ENCODE assay signal across 8 cellular contexts in the genomic region with DNA sequence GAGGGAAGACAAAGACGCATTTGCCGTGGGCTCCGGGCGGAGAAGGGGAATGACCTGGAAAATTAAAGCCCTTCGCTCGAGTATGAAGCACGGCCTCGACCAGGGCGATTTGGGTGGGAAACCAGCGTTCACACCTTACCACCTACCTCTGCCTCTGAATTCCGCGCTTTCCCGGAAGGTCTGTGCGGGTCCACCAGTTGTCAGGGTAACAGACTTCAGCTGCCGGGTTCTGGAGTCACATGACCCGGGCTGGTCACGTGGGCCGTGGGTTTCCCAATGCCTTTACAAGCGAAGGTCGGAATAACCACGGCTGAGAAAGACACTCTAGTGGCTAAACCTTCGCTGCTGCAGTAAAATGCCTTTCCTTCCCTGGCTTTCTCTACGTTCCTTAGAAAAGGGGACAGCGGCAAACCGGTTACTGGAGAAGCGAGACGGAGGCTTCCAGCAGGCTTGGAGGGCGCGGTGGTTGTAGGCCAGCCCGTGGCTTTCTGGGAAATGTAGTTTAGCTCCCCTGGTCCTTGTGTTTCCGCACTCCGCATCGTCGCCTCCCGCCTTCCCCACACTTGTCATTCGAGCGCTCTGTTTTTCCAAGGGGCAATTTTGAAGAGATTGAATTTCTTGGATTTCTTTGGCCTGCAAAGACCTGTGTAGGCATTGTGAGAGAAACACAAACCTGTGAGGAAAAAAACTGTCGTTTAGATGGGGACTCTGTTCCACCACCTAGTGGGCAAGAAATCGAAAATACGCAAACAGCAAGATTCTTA. TPM values are rescaled to one million over a fixed set of nuclear protein-coding genes. Genes with fewer than 3 reads are reported as not detected.
DNase-seq lines count a peak whose midpoint lies in the region; ATAC-seq and TF ChIP-seq lines count a peak whose summit lies in the region.

A gene with protein sequence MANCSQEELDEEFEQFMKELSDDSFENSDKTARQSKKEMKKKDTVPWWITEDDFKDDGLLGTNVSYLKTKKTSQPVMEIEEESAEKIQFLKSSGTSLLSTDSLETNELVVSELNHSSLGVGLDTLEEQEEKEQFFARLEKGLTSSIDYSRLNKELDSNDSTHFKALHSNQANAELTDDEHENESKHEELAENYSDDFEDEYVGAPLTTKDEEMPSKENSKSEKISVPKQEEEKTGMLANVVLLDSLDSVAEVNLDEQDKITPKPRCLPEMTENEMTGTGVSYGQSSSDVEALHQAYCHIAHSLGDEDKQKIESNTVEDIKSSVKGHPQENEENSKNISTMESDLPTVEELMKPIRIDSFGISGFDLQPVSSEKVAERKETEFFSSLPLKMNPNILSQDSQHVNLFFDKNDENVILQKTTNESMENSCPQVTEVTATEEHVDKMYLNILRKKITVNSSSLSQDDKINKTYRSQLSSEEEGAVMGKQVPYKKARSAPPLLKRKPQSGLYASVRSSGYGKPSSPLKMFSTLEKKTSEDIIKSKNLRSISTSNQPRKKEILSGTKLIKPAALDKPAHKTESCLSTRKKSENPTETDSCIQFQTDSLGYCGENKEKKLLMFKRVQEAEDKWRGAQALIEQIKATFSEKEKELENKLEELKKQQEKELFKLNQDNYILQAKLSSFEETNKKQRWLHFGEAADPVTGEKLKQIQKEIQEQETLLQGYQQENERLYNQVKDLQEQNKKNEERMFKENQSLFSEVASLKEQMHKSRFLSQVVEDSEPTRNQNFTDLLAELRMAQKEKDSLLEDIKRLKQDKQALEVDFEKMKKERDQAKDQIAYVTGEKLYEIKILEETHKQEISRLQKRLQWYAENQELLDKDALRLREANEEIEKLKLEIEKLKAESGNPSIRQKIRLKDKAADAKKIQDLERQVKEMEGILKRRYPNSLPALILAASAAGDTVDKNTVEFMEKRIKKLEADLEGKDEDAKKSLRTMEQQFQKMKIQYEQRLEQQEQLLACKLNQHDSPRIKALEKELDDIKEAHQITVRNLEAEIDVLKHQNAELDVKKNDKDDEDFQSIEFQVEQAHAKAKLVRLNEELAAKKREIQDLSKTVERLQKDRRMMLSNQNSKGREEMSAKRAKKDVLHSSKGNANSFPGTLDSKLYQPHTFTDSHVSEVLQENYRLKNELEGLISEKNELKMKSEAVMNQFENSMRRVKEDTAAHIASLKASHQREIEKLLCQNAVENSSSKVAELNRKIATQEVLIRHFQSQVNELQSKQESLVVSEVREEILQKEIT (N-terminal part only) (minus strand): TSS at position 210 of the 764 bp plus-strand sequence. CDS start 1,250 bp downstream, outside the sequence.

- peak; percentile 99 for ATAC-seq in HG02763 (IDR thresholded peaks at IDR 0.05; ENCODE audit: unreplicated experiment)
- ATAC-seq in left ventricle myocardium superior, result peak; percentile 99

- TF ChIP-seq CTCF in GM12874 (IDR thresholded peaks at IDR 0.05; ENCODE audit: insufficient read depth, low read depth, low read length) (peak; percentile 61), prostate gland (IDR thresholded peaks at IDR 0.05) (peak; percentile 46 to 79 (median 67))

- H3K36me3 ChIP-seq in prostate gland, result no peaks in the 10 kb centered on the region
- no peaks in the 10 kb centered on the region for H3K36me3 ChIP-seq in urinary bladder (ENCODE audit: insufficient read depth)

- peak; percentile 89 to 99 (median 97) for DNase-seq in NCI-H1417 (lab: John Stamatoyannopoulos, UW)
- DNase-seq in SW 1271 (lab: John Stamatoyannopoulos, UW), result peak; percentile 65 to 87
- peak; percentile 83 for DNase-seq in amniotic epithelial cell (ENCODE audit: low read depth)
- peak; percentile 96 for DNase-seq in left ventricle myocardium superior
- peak; percentile 93 for DNase-seq in prostate gland (ENCODE audit: low spot score)

- TF ChIP-seq POLR2A in prostate gland (IDR thresholded peaks at IDR 0.05), result no peak

- intact Hi-C loops in left ventricle myocardium superior (cut with micrococcal nuclease) (no loop called here), prostate gland (cut with DNase I) (no loop called here)

- no peaks in the 10 kb centered on the region for H3K27me3 ChIP-seq in prostate gland (replicated peaks; ENCODE audit: insufficient read depth)

- H3K27ac ChIP-seq in prostate gland (peak within 1 kb of the TSS; percentile 83 to 85), urinary bladder (ENCODE audit: low read depth) (peak within 1 kb of the TSS; percentile 86)

- H3K4me3 ChIP-seq in prostate gland (peak within 1 kb of the TSS; percentile 63 to 71), urinary bladder (ENCODE audit: low read depth, low read length) (peak within 1 kb of the TSS; percentile 62)

- H3K9me3 ChIP-seq in prostate gland, result no peaks in the 10 kb centered on the region

- H3K4me1 ChIP-seq in prostate gland (replicated peaks) (no peaks in the 10 kb centered on the region), urinary bladder (ENCODE audit: insufficient read depth) (no peaks in the 10 kb centered on the region)

- WGBS in prostate gland, result under 1% methylated on average over 40 of the region's 40 CpGs
- under 1% methylated on average over 40 of the region's 40 CpGs for WGBS in urinary bladder

RNA-seq across cellular contexts. Expression of the gene that starts here (rescaled TPM):
- total RNA-seq in left ventricle myocardium superior (3.3 TPM), prostate gland (10 to 100 TPM in 1 of 2 donors, 1 to 10 TPM in 1; 4.5 to 13.1 TPM), urinary bladder (29.0 TPM)
- 6.9 TPM for polyA plus RNA-seq in urinary bladder

Comparison
In these comparisons a context has a peak if more than half of its experiments do, and no peak if none do; other contexts are left out.
1. Peak in every context shown above with its lines: DNase-seq, ATAC-seq, H3K4me3 ChIP-seq and H3K27ac ChIP-seq.